In the genomic region with DNA sequence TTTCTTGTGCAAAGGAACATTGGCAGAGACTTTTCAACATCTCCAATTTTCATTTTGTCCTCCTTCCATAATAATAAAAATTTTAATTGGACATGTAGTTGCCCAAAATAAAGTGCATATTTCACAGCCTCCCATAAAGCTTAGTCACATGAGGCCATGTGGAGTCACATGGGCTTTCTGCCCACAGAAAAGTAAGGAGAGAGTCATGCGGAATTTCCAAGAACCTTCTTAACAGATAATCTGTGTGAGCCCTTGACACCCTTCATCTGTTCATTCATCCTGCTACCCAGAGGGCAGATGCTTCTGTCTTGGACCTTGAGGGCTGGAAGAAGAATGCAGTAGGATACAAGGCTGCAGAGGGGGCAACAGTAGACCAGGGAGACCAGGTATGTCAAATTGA, we compare ENCODE assay signal across 21 cellular contexts.
"Had no signal": no experiment of that assay in that cellular context is flagged by ENCODE, and none has a peak within 500 bp of the region (broad histone marks: within the 10 kb centered on the region; RNA-seq: fewer than 3 reads in every experiment).

No MANE protein-coding gene starts in this region.

- H3K27me3 ChIP-seq: SJSA1 had no signal

- DNase-seq: activated CD4-positive, alpha-beta T cell treated with anti-CD3 and anti-CD28 coated beads for 48 hours; activated CD4-positive, alpha-beta T cell treated with anti-CD3 and anti-CD28 coated beads, Interleukin-2, amount 50 U/mL, for 48 hours; activated CD4-positive, CD25-positive, alpha-beta regulatory T cell treated with anti-CD3 and anti-CD28 coated beads, Interleukin-2, amount 50 U/mL, for 72 hours; activated CD8-positive, alpha-beta memory T cell treated with anti-CD3 and anti-CD28 coated beads, Interleukin-2, amount 10 ng/mL, durations not matched to agents 7 days and 5 days; activated effector memory CD4-positive, alpha-beta T cell treated with Interleukin-2 at 50 U/mL for 16 hours; activated naive CD4-positive, alpha-beta T cell; activated T-cell treated with anti-CD3 and anti-CD28 coated beads, Interleukin-2, amount 50 U/mL, for 24 hours; aorta; NCI-H1048; NCI-H1417; NCI-H2029; NCI-H2107; NCI-H2171 treated with DMSO at 0.1 percent for 48 hours; NCI-H226; NCI-H526; PC-3; SHP77 had no signal

- FAIRE-seq: bronchial epithelial cell, RCC 7860 had no signal

- H3K9me3 ChIP-seq: SJSA1 had no signal

- H3K36me3 ChIP-seq: SJSA1 had no signal

- ATAC-seq: activated CD8-positive, alpha-beta memory T cell treated with anti-CD3 and anti-CD28 coated beads, Interleukin-2, amount 10 ng/mL, durations not matched to agents 7 days and 5 days; PC-3; WTC11 had no signal

- H3K4me3 ChIP-seq: SJSA1 had no signal

- H3K27ac ChIP-seq: SJSA1 had no signal

- H3K4me1 ChIP-seq: SJSA1 had no signal
